Comparison of ENCODE assay signal across 22 cellular contexts in genomic region chrX:53045002-53045401, GRCh38. TPM values are rescaled to one million over a fixed set of nuclear protein-coding genes. Genes with fewer than 3 reads are reported as not detected.
DNase-seq lines count a peak whose midpoint lies in the region; ATAC-seq and TF ChIP-seq lines count a peak whose summit lies in the region.
"Had no signal": no experiment of that assay in that cellular context is flagged by ENCODE, and none has a peak within 500 bp of the region (broad histone marks: within the 10 kb centered on the region; RNA-seq: fewer than 3 reads in every experiment).

No MANE protein-coding gene starts in this region.

- peaks cover 6 to 14% of the 10 kb centered on the region in 2 donors for H3K27me3 ChIP-seq in left lung
- H3K27me3 ChIP-seq: BE2C had no signal

- H3K36me3 ChIP-seq in left lung, result no peaks in the 10 kb centered on the region
- H3K36me3 ChIP-seq: BE2C had no signal

- ATAC-seq in left lung, result peak; percentile 63

- H3K4me1 ChIP-seq in left lung, result no peaks in the 10 kb centered on the region

- no peak overlapping the region for H3K4me3 ChIP-seq in left lung

- DNase-seq in NCI-H1105 treated with DMSO at 0.1 percent for 48 hours (lab: John Stamatoyannopoulos, UW) (peak; percentile 10), NCI-H1105 (lab: John Stamatoyannopoulos, UW) (no peak), DMS79 (lab: John Stamatoyannopoulos, UW) (peak; percentile 78), NCI-H1436 treated with DMSO at 0.1 percent for 48 hours (lab: John Stamatoyannopoulos, UW) (peak; percentile 31), left lung (no peak), NCI-H146 treated with DMSO at 0.1 percent for 48 hours (lab: John Stamatoyannopoulos, UW; ENCODE audit: unreplicated experiment) (no peak), SKM-1 treated with dmso at 0.1 percent for 144 hours (lab: John Stamatoyannopoulos, UW; ENCODE audit: unreplicated experiment) (no peak)
- DNase-seq: 8988T; ACHN; BE2C; CD8-positive, alpha-beta memory T cell; DMS 273 treated with DMSO at 0.1 percent for 48 hours; NCI-H1092 treated with DMSO at 0.1 percent for 48 hours; NCI-H2029; NCI-H446 treated with DMSO at 0.1 percent for 48 hours; NCI-H69; Right ventricle myocardium superior; RPMI8226; T-helper 1 cell had no signal

- H3K9me3 ChIP-seq in left lung, result no peaks in the 10 kb centered on the region
- H3K9me3 ChIP-seq: BE2C had no signal

- no peak for TF ChIP-seq CTCF in left lung (IDR thresholded peaks at IDR 0.05)

- no peak overlapping the region for H3K27ac ChIP-seq in left lung

- intact Hi-C loops in left lung (cut with DNase I), result no loop called here

RNA-seq across cellular contexts. Expression of gene GPR173, which starts 3.6 kb away (rescaled TPM):
- 1 to 10 TPM; 2.0 to 3.6 TPM for total RNA-seq in left lung
- total RNA-seq: CD8-positive, alpha-beta memory T cell; G401; HT-29; SK-MEL-5 had no signal

RNA-seq across cellular contexts. Expression of gene TSPYL2, which starts 37.2 kb away (rescaled TPM):
- total RNA-seq in left lung, result 10 to 100 TPM; 16.6 to 21.9 TPM

RNA-seq across cellular contexts. Expression of gene KANTR, which starts 48.9 kb away (rescaled TPM):
- total RNA-seq in left lung, result 1 to 10 TPM; 7.8 to 9.9 TPM

Comparison
In these comparisons a context has a peak if more than half of its experiments do, and no peak if none do; other contexts are left out.
1. DNase-seq: peak in NCI-H1105 treated with DMSO at 0.1 percent for 48 hours (single experiment), DMS79 (single experiment) and NCI-H1436 treated with DMSO at 0.1 percent for 48 hours (single experiment); none in NCI-H1105 (single experiment), left lung (0 of 2), NCI-H146 treated with DMSO at 0.1 percent for 48 hours (single experiment) and SKM-1 treated with dmso at 0.1 percent for 144 hours (single experiment).